In genomic region chr2:215410932-215411285, GRCh38 we compare ENCODE assay signal across 1 cellular context.
TF ChIP-seq lines count a peak whose summit lies in the region.

No MANE protein-coding gene starts in this region.

TF ChIP-seq in SK-N-SH, 30 proteins besides CTCF, POLR2A, EP300 and RAD21 (continued from another document):
- TF ChIP-seq REST (IDR thresholded peaks at IDR 0.05; ENCODE audit: low read depth, low read length) (0 out of 2 replicates have a peak, but pooled peaks have one; percentile 26), GATA2 (CRISPR knock-in tag; IDR thresholded peaks at IDR 0.05) (no peak), TAF1 (IDR thresholded peaks at IDR 0.05; ENCODE audit: borderline replicate concordance, low read depth, low read length) (0 out of 2 replicates have a peak, but pooled peaks have one; percentile 28), RFX5 (IDR thresholded peaks at IDR 0.05; ENCODE audit: low read length) (no peak), MEF2A (IDR thresholded peaks at IDR 0.05; ENCODE audit: borderline replicate concordance, low read depth) (0 out of 2 replicates have a peak, but pooled peaks have one; percentile 37), MXI1 (IDR thresholded peaks at IDR 0.05; ENCODE audit: low read depth, low read length) (no peak), FOXM1 (IDR thresholded peaks at IDR 0.05; ENCODE audit: low read depth) (peak; percentile 55; the same call in 1 of the 2 replicates), POLR2AphosphoS5 (IDR thresholded peaks at IDR 0.05; ENCODE audit: low read depth, low read length) (peak; percentile 92), CHD2 (IDR thresholded peaks at IDR 0.05; ENCODE audit: low read length, partially characterized antibody) (no peak), RCOR1 (IDR thresholded peaks at IDR 0.05; ENCODE audit: low read length) (no peak), IRF3 (IDR thresholded peaks at IDR 0.05; ENCODE audit: low read depth, low read length) (no peak), TEAD4 (IDR thresholded peaks at IDR 0.05; ENCODE audit: borderline replicate concordance, insufficient read depth) (peak; percentile 89), ZBTB33 (IDR thresholded peaks at IDR 0.05; ENCODE audit: borderline replicate concordance, low read depth) (no peak; the same call in 1 of the 2 replicates), MAX (IDR thresholded peaks at IDR 0.05; ENCODE audit: low read depth) (peak; percentile 30; the same call in 1 of the 2 replicates), ELF1 (IDR thresholded peaks at IDR 0.05) (0 out of 2 replicates have a peak, but pooled peaks have one; percentile 17), GABPA (IDR thresholded peaks at IDR 0.05; ENCODE audit: low read depth) (peak; percentile 30; the same call in 1 of the 2 replicates), FOSL2 (IDR thresholded peaks at IDR 0.05; ENCODE audit: borderline replicate concordance, low read depth) (peak; percentile 99), JUND (IDR thresholded peaks at IDR 0.05) (peak; percentile 98), RXRA (IDR thresholded peaks at IDR 0.05; ENCODE audit: borderline replicate concordance, low read depth) (peak; percentile 87), PBX3 (IDR thresholded peaks at IDR 0.05) (peak; percentile 83)
